ENCODE assay signal across 9 cellular contexts in genomic region chr9:137705443-137705863, GRCh38.
DNase-seq lines count a peak whose midpoint lies in the region; ATAC-seq and TF ChIP-seq lines count a peak whose summit lies in the region.
"Had no signal": no experiment of that assay in that cellular context is flagged by ENCODE, and none has a peak within 500 bp of the region (broad histone marks: within the 10 kb centered on the region; RNA-seq: fewer than 3 reads in every experiment).

No MANE protein-coding gene starts in this region.

- no peak for TF ChIP-seq CTCF in GM12864 (IDR thresholded peaks at IDR 0.05; ENCODE audit: low read depth, low read length, missing control alignments)

- peaks cover 17% of the 10 kb centered on the region for H3K36me3 Mint-ChIP-seq in memory B cell

- peak overlapping the region; percentile 27 for H3K4me3 ChIP-seq in GM12864 (ENCODE audit: low read depth, low read length)
- H3K4me3 ChIP-seq: SK-N-MC had no signal

- H3K9me3 Mint-ChIP-seq in memory B cell: peaks cover 8% of the 10 kb centered on the region

- no peaks in the 10 kb centered on the region for H3K27me3 Mint-ChIP-seq in memory B cell

- DNase-seq in GM12864 (ENCODE audit: low read depth) (peak; percentile 70), memory B cell (ENCODE audit: low spot score in 2 of 2) (no peak), hippocampal formation (lab: John Stamatoyannopoulos, UW) (no peak), COLO668 (lab: John Stamatoyannopoulos, UW; ENCODE audit: unreplicated experiment) (no peak), NCI-H2171 (lab: John Stamatoyannopoulos, UW) (no peak), medulla oblongata (ENCODE audit: extremely low spot score) (no peak)
- DNase-seq in activated CD4-positive, CD25-positive, alpha-beta regulatory T cell treated with anti-CD3 and anti-CD28 coated beads, Interleukin-2, amount 50 U/mL, for 72 hours: peak; percentile 67

- ATAC-seq in GM21786 (IDR thresholded peaks at IDR 0.05; ENCODE audit: unreplicated experiment): peak; percentile 82
- peak; percentile 86 for ATAC-seq in memory B cell (ENCODE audit: low read depth)

- H3K4me1 Mint-ChIP-seq in memory B cell: peaks cover 37% of the 10 kb centered on the region

- H3K27ac Mint-ChIP-seq in memory B cell: peak overlapping the region; percentile 86

- H3K4me3 Mint-ChIP-seq in memory B cell: peak overlapping the region; percentile 55

Comparison
In these comparisons a context has a peak if more than half of its experiments do, and no peak if none do; other contexts are left out.
1. DNase-seq: peak in GM12864 (single experiment) and activated CD4-positive, CD25-positive, alpha-beta regulatory T cell treated with anti-CD3 and anti-CD28 coated beads, Interleukin-2, amount 50 U/mL, for 72 hours (single experiment); none in memory B cell (0 of 2), hippocampal formation (0 of 2), COLO668 (single experiment), NCI-H2171 (single experiment) and medulla oblongata (single experiment).